ENCODE assay signal across 12 cellular contexts in genomic region chr11:19080579-19080993, GRCh38. TPM values are rescaled to one million over a fixed set of nuclear protein-coding genes. Genes with fewer than 3 reads are reported as not detected.
DNase-seq lines count a peak whose midpoint lies in the region; ATAC-seq and TF ChIP-seq lines count a peak whose summit lies in the region.
"Had no signal": no experiment of that assay in that cellular context is flagged by ENCODE, and none has a peak within 500 bp of the region (broad histone marks: within the 10 kb centered on the region; RNA-seq: fewer than 3 reads in every experiment).

No MANE protein-coding gene starts in this region.

- WGBS in heart left ventricle, 4 donors, result 61 to 64% (median 62%) methylated on average over 6 of the region's 6 CpGs
- 66 to 67% methylated on average over 6 of the region's 6 CpGs for WGBS in thyroid gland, 2 donors

- no peaks in the 10 kb centered on the region for H3K36me3 ChIP-seq in heart left ventricle
- no peaks in the 10 kb centered on the region for H3K36me3 ChIP-seq in left lung
- no peaks in the 10 kb centered on the region for H3K36me3 ChIP-seq in thyroid gland

- H3K9me3 ChIP-seq in heart left ventricle (no peaks in the 10 kb centered on the region), left lung (no peaks in the 10 kb centered on the region), thyroid gland (no peaks in the 10 kb centered on the region)

- H3K27ac ChIP-seq in heart left ventricle (no peak overlapping the region), left lung (no peak overlapping the region), thyroid gland (peak overlapping the region; percentile 72 to 96 (median 90))

- ATAC-seq in heart left ventricle (peak in 3 of 4 donors; percentile 41 to 62 (median 58)), Right ventricle myocardium superior (ENCODE audit: poor library complexity) (no peak), left lung (peak; percentile 67), HG02610 (IDR thresholded peaks at IDR 0.05; ENCODE audit: unreplicated experiment) (no peak)
- ATAC-seq: activated CD8-positive, alpha-beta memory T cell treated with anti-CD3 and anti-CD28 coated beads, Interleukin-2, amount 10 ng/mL, durations not matched to agents 7 days and 5 days had no signal

- intact Hi-C loops in heart left ventricle (cut with DNase I) (no loop called here), Right ventricle myocardium superior (cut with DNase I) (no loop called here), left lung (cut with DNase I) (no loop called here), thyroid gland (cut with DNase I) (no loop called here)

- H3K4me1 ChIP-seq in heart left ventricle (peaks cover 0 to 3% (median 0%) of the 10 kb centered on the region in 12 donors), left lung (no peaks in the 10 kb centered on the region), thyroid gland (peaks cover 11 to 15% of the 10 kb centered on the region in 2 donors)

- peak in 1 of 5 donors; percentile 36 for DNase-seq in heart left ventricle
- no peak for DNase-seq in Right ventricle myocardium superior
- peak; percentile 94 for DNase-seq in dermis blood vessel endothelial cell
- peak; percentile 45 to 67 for DNase-seq in left lung
- DNase-seq in thyroid gland, result peak; percentile 75 to 85
- DNase-seq in NOMO-1 (lab: John Stamatoyannopoulos, UW; ENCODE audit: unreplicated experiment in 2 of 2), result no peak
- no peak for DNase-seq in SIG-M5 (lab: John Stamatoyannopoulos, UW)
- DNase-seq: activated CD8-positive, alpha-beta memory T cell treated with anti-CD3 and anti-CD28 coated beads, Interleukin-2, amount 10 ng/mL, durations not matched to agents 7 days and 5 days; kidney glomerular epithelial cell; NCI-H226; occipital lobe had no signal

- no peak for TF ChIP-seq CTCF in heart left ventricle (IDR thresholded peaks at IDR 0.05)
- no peak for TF ChIP-seq CTCF in left lung (IDR thresholded peaks at IDR 0.05)
- no peak for TF ChIP-seq CTCF in thyroid gland (IDR thresholded peaks at IDR 0.05)

- no peaks in the 10 kb centered on the region for H3K27me3 ChIP-seq in heart left ventricle
- no peaks in the 10 kb centered on the region for H3K27me3 ChIP-seq in left lung
- no peaks in the 10 kb centered on the region for H3K27me3 ChIP-seq in thyroid gland

- no peak overlapping the region for H3K4me3 ChIP-seq in heart left ventricle
- no peak overlapping the region for H3K4me3 ChIP-seq in left lung
- no peak overlapping the region for H3K4me3 ChIP-seq in thyroid gland (replicated peaks in 1 of 3)

- TF ChIP-seq POLR2A in heart left ventricle (IDR thresholded peaks at IDR 0.05), result no peak
- peak in 1 of 2 donors; percentile 19 for TF ChIP-seq POLR2A in thyroid gland (IDR thresholded peaks at IDR 0.05)

RNA-seq across cellular contexts. Expression of gene MRGPRX2, which starts 20.1 kb away (rescaled TPM):
- under 1 TPM in 1 of 9 donors, not detected in 8; 0.13 TPM for total RNA-seq in heart left ventricle
- polyA plus RNA-seq in heart left ventricle, result not detected
- not detected for total RNA-seq in Right ventricle myocardium superior
- not detected in 2 replicates for total RNA-seq in dermis blood vessel endothelial cell
- not detected for total RNA-seq in left lung
- not detected for total RNA-seq in thyroid gland
- total RNA-seq: activated CD8-positive, alpha-beta memory T cell treated with anti-CD3 and anti-CD28 coated beads, Interleukin-2, amount 10 ng/mL, durations not matched to agents 7 days and 5 days; occipital lobe had no signal

RNA-seq across cellular contexts. Expression of gene ZDHHC13, which starts 36.4 kb away (rescaled TPM):
- total RNA-seq in heart left ventricle, result 10 to 100 TPM in 3 of 9 donors, 1 to 10 TPM in 6; 6.0 to 12.7 (median 8.9) TPM
- polyA plus RNA-seq in heart left ventricle, result 10 to 100 TPM in 1 of 2 donors, 1 to 10 TPM in 1; 4.0 to 13.0 TPM
- 5.6 TPM for total RNA-seq in Right ventricle myocardium superior
- total RNA-seq in dermis blood vessel endothelial cell, result 33.5 and 40.4 TPM in 2 replicates
- total RNA-seq in left lung, result 10 to 100 TPM; 13.7 to 14.0 TPM
- total RNA-seq in thyroid gland, result 10 to 100 TPM; 19.5 to 26.9 (median 24.7) TPM

Comparison
In these comparisons a context has a peak if more than half of its experiments do, and no peak if none do; other contexts are left out.
1. ATAC-seq: peak in heart left ventricle (3 of 4) and left lung (single experiment); none in Right ventricle myocardium superior (single experiment) and HG02610 (single experiment).
2. DNase-seq: peak in dermis blood vessel endothelial cell (single experiment), left lung (2 of 2) and thyroid gland (2 of 2); none in Right ventricle myocardium superior (single experiment), NOMO-1 (0 of 2) and SIG-M5 (single experiment).
3. H3K27ac ChIP-seq: peak in thyroid gland (3 of 3); none in heart left ventricle (0 of 12) and left lung (0 of 2).